1 cellular context compared by ENCODE assay signal in the genomic region with DNA sequence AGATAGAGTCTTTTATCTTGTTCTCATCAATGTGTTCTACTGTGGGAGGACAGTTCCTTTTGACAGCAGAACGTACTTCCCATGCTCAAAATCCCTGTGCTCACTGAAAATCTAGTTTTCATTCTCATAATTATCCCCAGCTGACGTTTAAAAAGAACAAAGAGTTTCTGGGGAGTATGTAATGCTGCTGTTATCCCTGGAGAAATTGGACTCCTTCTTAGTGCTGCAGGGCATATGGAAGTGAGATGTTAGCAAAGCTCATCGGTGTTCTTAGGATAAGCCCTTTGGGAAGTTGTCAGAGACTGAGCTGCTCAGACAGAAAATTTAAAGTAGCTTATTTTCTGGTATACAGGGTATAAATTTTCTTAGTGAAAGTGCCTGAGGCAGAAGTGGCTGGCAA.
TF ChIP-seq lines count a peak whose summit lies in the region.

No MANE protein-coding gene starts in this region.

TF ChIP-seq in IMR-90, 13 proteins besides CTCF, POLR2A, EP300 and RAD21 (continued from another document):
- no peak for TF ChIP-seq FOS (IDR thresholded peaks at IDR 0.05; ENCODE audit: low read depth, low read length)
- TF ChIP-seq SMC3 (IDR thresholded peaks at IDR 0.05; ENCODE audit: low read depth, low read length): no peak
- no peak for TF ChIP-seq RCOR1 (IDR thresholded peaks at IDR 0.05; ENCODE audit: insufficient replicate concordance, low read length)
- no peak for TF ChIP-seq CHD1 (IDR thresholded peaks at IDR 0.05; ENCODE audit: low read depth, low read length)
